2 cellular contexts compared by ENCODE assay signal in the genomic region with DNA sequence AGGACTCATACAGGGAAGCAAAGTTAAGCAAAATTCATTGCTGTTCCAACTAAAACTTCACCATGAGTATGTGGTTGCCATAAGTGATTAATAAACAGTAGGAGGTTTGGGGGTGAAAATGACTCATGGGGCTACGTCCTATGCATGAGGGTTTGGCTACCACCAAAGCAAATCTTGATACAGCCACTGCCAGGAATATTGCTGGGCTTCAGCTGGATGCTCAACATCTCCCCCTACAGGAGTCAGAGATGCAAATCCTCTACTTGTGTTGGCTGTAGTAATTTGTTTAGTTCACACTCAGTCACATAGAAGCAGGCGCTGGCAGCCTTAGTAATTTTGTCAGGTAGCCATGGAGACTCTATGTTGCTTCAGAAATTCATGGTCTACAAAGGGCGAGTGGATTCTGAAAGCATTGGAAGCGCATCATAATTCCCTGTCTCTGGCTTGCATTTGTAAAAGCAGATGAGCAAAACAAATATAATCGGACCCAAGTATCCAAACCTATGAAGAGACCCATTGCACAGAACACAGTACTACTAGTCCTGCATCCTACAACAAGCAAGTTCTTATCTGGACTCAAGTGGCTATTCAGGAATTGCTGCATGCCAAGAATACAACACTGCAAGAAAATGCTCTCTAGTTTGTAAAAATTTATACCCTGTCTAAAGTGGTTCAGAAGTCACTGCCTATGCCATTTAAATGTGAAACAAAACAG.
TF ChIP-seq lines count a peak whose summit lies in the region.

No MANE protein-coding gene starts in this region.

TF ChIP-seq in HEK293T, 16 proteins besides CTCF, POLR2A, EP300 and RAD21 (continued from another document):
- TF ChIP-seq, protein P1, sequence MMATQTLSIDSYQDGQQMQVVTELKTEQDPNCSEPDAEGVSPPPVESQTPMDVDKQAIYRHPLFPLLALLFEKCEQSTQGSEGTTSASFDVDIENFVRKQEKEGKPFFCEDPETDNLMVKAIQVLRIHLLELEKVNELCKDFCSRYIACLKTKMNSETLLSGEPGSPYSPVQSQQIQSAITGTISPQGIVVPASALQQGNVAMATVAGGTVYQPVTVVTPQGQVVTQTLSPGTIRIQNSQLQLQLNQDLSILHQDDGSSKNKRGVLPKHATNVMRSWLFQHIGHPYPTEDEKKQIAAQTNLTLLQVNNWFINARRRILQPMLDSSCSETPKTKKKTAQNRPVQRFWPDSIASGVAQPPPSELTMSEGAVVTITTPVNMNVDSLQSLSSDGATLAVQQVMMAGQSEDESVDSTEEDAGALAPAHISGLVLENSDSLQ (IDR thresholded peaks at IDR 0.05), result no peak
- TF ChIP-seq FOXA1 (IDR thresholded peaks at IDR 0.05), result no peak
- TF ChIP-seq L3MBTL2 (conservative IDR thresholded peaks at IDR 0.05), result no peak
- no peak for TF ChIP-seq BHLHE40 (IDR thresholded peaks at IDR 0.05; ENCODE audit: borderline replicate concordance)
- no peak for TF ChIP-seq FOXM1 (IDR thresholded peaks at IDR 0.05; ENCODE audit: borderline replicate concordance)
- no peak for TF ChIP-seq ZNF384 (IDR thresholded peaks at IDR 0.05)
- TF ChIP-seq CTBP1 (IDR thresholded peaks at IDR 0.05; ENCODE audit: borderline replicate concordance), result no peak
- no peak for TF ChIP-seq HDGF (IDR thresholded peaks at IDR 0.05; ENCODE audit: borderline replicate concordance)
- no peak for TF ChIP-seq NFRKB (IDR thresholded peaks at IDR 0.05)
- no peak for TF ChIP-seq ARNT (IDR thresholded peaks at IDR 0.05)
- TF ChIP-seq LEF1 (IDR thresholded peaks at IDR 0.05; ENCODE audit: borderline replicate concordance), result no peak
- TF ChIP-seq TARDBP (IDR thresholded peaks at IDR 0.05), result no peak
- no peak for TF ChIP-seq ELF4 (IDR thresholded peaks at IDR 0.05)

TF ChIP-seq in H1, 55 proteins besides CTCF, POLR2A, EP300 and RAD21 (continued from another document):
- TF ChIP-seq TEAD4 (IDR thresholded peaks at IDR 0.05; ENCODE audit: low read depth, low read length), result no peak
- TF ChIP-seq POLR2AphosphoS5 (IDR thresholded peaks at IDR 0.05; ENCODE audit: low read depth, low read length), result no peak
TF ChIP-seq in H1: peak in this region for 0.
